Comparison of ENCODE assay signal across 17 cellular contexts in genomic region chr12:2513141-2514037, GRCh38.
A peak's percentile ranks its signal among the peaks of the same experiment; 100 is the strongest.
DNase-seq lines count a peak whose midpoint lies in the region; ATAC-seq and TF ChIP-seq lines count a peak whose summit lies in the region.
"Had no signal": no experiment of that assay in that cellular context is flagged by ENCODE, and none has a peak within 500 bp of the region (broad histone marks: within the 10 kb centered on the region; RNA-seq: fewer than 3 reads in every experiment).

No MANE protein-coding gene starts in this region.

- H3K4me3 Mint-ChIP-seq in activated CD4-positive, alpha-beta T cell treated with anti-CD3 and anti-CD28 coated beads for 36 hours = no peak overlapping the region
- H3K4me3 Mint-ChIP-seq in nephron = no peak overlapping the region
- H3K4me3 Mint-ChIP-seq: CD14-positive monocyte; CD4-positive, alpha-beta T cell; CD8-positive, alpha-beta memory T cell; HFFc6 had no signal

- TF ChIP-seq CTCF in nephron (IDR thresholded peaks at IDR 0.05; ENCODE audit: unreplicated experiment in 3 of 3) (no peak), parathyroid adenoma (IDR thresholded peaks at IDR 0.05) (no peak)

- peak; percentile 61 for ATAC-seq in activated CD4-positive, alpha-beta T cell treated with anti-CD3 and anti-CD28 coated beads for 36 hours

- POLR2A ChIA-PET in activated CD4-positive, alpha-beta T cell treated with anti-CD3 and anti-CD28 coated beads for 36 hours (lab: Charles Lee) = no interaction called here

- no peak overlapping the region for H3K27ac ChIP-seq in parathyroid adenoma
- H3K27ac ChIP-seq: 22Rv1; BLaER1 treated with 17β-estradiol and CSF1 and Interleukin-3, amounts not matched to agents 10 nM and 100 nM had no signal

- no peaks in the 10 kb centered on the region for H3K79me2 ChIP-seq in parathyroid adenoma

- H2AFZ ChIP-seq in parathyroid adenoma = peak overlapping the region; percentile 62

- peaks cover 3% of the 10 kb centered on the region for H3K4me1 Mint-ChIP-seq in activated CD4-positive, alpha-beta T cell treated with anti-CD3 and anti-CD28 coated beads for 36 hours
- peaks cover 11% of the 10 kb centered on the region for H3K4me1 Mint-ChIP-seq in nephron
- H3K4me1 Mint-ChIP-seq: CD14-positive monocyte; CD8-positive, alpha-beta memory T cell had no signal

- no peak overlapping the region for H3K4me3 ChIP-seq in parathyroid adenoma (ENCODE audit: low read depth, low read length)
- H3K4me3 ChIP-seq: BLaER1 treated with 17β-estradiol and CSF1 and Interleukin-3, amounts not matched to agents 10 nM and 100 nM; HAP-1 had no signal

- peaks cover 18% of the 10 kb centered on the region for H3K4me1 ChIP-seq in parathyroid adenoma
- H3K4me1 ChIP-seq: BE2C; BLaER1 treated with 17β-estradiol and CSF1 and Interleukin-3, amounts not matched to agents 10 nM and 100 nM; HAP-1 had no signal

- H3K27ac Mint-ChIP-seq in activated CD4-positive, alpha-beta T cell treated with anti-CD3 and anti-CD28 coated beads for 36 hours = no peak overlapping the region
- H3K27ac Mint-ChIP-seq in nephron = peak overlapping the region; percentile 39 to 91 (median 59)
- H3K27ac Mint-ChIP-seq: CD4-positive, alpha-beta T cell; CD8-positive, alpha-beta memory T cell; HFFc6 had no signal

- no peaks in the 10 kb centered on the region for H3K36me3 Mint-ChIP-seq in activated CD4-positive, alpha-beta T cell treated with anti-CD3 and anti-CD28 coated beads for 36 hours (ENCODE audit: low read depth)
- H3K36me3 Mint-ChIP-seq in nephron (ENCODE audit: low read depth) = no peaks in the 10 kb centered on the region
- H3K36me3 Mint-ChIP-seq: CD14-positive monocyte; CD8-positive, alpha-beta memory T cell had no signal

- no peaks in the 10 kb centered on the region for H3K9me3 Mint-ChIP-seq in activated CD4-positive, alpha-beta T cell treated with anti-CD3 and anti-CD28 coated beads for 36 hours (ENCODE audit: low read depth)
- no peaks in the 10 kb centered on the region for H3K9me3 Mint-ChIP-seq in nephron
- H3K9me3 Mint-ChIP-seq: CD14-positive monocyte; CD4-positive, alpha-beta T cell; HFFc6 had no signal

- H3K9ac ChIP-seq in parathyroid adenoma = no peak overlapping the region
- H3K9ac ChIP-seq: BLaER1 treated with 17β-estradiol and CSF1 and Interleukin-3, amounts not matched to agents 10 nM and 100 nM had no signal

- no peak for DNase-seq in activated CD4-positive, alpha-beta T cell treated with anti-CD3 and anti-CD28 coated beads for 36 hours
- DNase-seq in activated CD4-positive, alpha-beta T cell treated with anti-CD3 and anti-CD28 coated beads for 48 hours = no peak
- DNase-seq in DMS79 (lab: John Stamatoyannopoulos, UW) = no peak
- no peak for DNase-seq in OCI-M2 (lab: John Stamatoyannopoulos, UW; ENCODE audit: unreplicated experiment)
- DNase-seq: BE2C; CD4-positive, alpha-beta T cell; CD8-positive, alpha-beta memory T cell; DMS 273 treated with DMSO at 0.1 percent for 48 hours; GF-D8; GOT3; HFFc6 had no signal

- CTCF ChIA-PET in activated CD4-positive, alpha-beta T cell treated with anti-CD3 and anti-CD28 coated beads for 36 hours (lab: Charles Lee) = no interaction called here

- H3K27me3 ChIP-seq in parathyroid adenoma (ENCODE audit: control insufficient read depth, insufficient read depth, low read length) = no peaks in the 10 kb centered on the region
- H3K27me3 ChIP-seq: BLaER1 treated with 17β-estradiol and CSF1 and Interleukin-3, amounts not matched to agents 10 nM and 100 nM had no signal

- H3K4me2 ChIP-seq in parathyroid adenoma (ENCODE audit: low read length) = no peak overlapping the region
- H3K4me2 ChIP-seq: BLaER1 treated with 17β-estradiol and CSF1 and Interleukin-3, amounts not matched to agents 10 nM and 100 nM had no signal

- peaks cover 2% of the 10 kb centered on the region for H3K27me3 Mint-ChIP-seq in activated CD4-positive, alpha-beta T cell treated with anti-CD3 and anti-CD28 coated beads for 36 hours
- peaks cover 10% of the 10 kb centered on the region for H3K27me3 Mint-ChIP-seq in nephron (ENCODE audit: low read depth)
- H3K27me3 Mint-ChIP-seq: CD4-positive, alpha-beta T cell had no signal

- intact Hi-C loops in activated CD4-positive, alpha-beta T cell treated with anti-CD3 and anti-CD28 coated beads for 36 hours (cut with DNase I, micrococcal nuclease) = no loop called here

- H3K36me3 ChIP-seq in parathyroid adenoma (ENCODE audit: control insufficient read depth, insufficient read depth, low read length) = no peaks in the 10 kb centered on the region
- H3K36me3 ChIP-seq: BE2C; BLaER1 treated with 17β-estradiol and CSF1 and Interleukin-3, amounts not matched to agents 10 nM and 100 nM; HAP-1 had no signal

- no peaks in the 10 kb centered on the region for H3K9me3 ChIP-seq in parathyroid adenoma (ENCODE audit: control insufficient read depth, low read length)
- H3K9me3 ChIP-seq: BE2C; BLaER1 treated with 17β-estradiol and CSF1 and Interleukin-3, amounts not matched to agents 10 nM and 100 nM; HAP-1 had no signal
